Comparison of ENCODE assay signal across 12 cellular contexts in the genomic region with DNA sequence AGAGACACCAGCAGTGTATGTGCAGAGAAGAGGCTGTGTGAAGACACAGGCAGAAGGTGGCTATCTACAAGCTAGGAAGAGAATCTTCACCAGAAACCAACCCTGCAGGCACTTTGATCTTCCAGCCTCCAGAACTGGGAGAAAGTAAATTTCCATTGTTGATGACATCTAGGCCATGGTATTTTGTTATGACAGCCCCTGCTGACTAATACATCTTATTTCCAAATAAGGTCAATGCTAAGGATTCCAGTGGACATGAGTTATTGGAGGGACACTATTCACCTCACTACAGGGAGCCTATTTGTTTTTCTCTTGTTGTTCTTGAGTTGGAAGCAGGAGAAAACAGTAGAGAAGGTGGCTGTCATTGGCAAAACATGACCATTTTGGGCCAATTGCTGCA.
A peak's percentile ranks its signal among the peaks of the same experiment; 100 is the strongest.
DNase-seq lines count a peak whose midpoint lies in the region; TF ChIP-seq lines count a peak whose summit lies in the region.
"Had no signal": no experiment of that assay in that cellular context is flagged by ENCODE, and none has a peak within 500 bp of the region (broad histone marks: within the 10 kb centered on the region; RNA-seq: fewer than 3 reads in every experiment).

No MANE protein-coding gene starts in this region.

- H3K9me3 ChIP-seq in HEK293 (ENCODE audit: control insufficient read depth, insufficient read depth, low read depth, low read length) (no peaks in the 10 kb centered on the region), prostate gland (no peaks in the 10 kb centered on the region), adrenal gland (replicated peaks in 1 of 3) (no peaks in the 10 kb centered on the region)
- H3K9me3 ChIP-seq: heart right ventricle had no signal

- H3K4me3 ChIP-seq in HEK293 (ENCODE audit: low read depth, low read length) (no peak overlapping the region), epithelial cell of proximal tubule (ENCODE audit: low read depth, low read length) (no peak overlapping the region), prostate gland (no peak overlapping the region), adrenal gland (no peak overlapping the region)
- H3K4me3 ChIP-seq: heart right ventricle had no signal

- no peaks in the 10 kb centered on the region for H3K36me3 ChIP-seq in HEK293 (ENCODE audit: control insufficient read depth in 2 of 2, insufficient read depth in 1 of 2, low read length in 2 of 2)
- no peaks in the 10 kb centered on the region for H3K36me3 ChIP-seq in prostate gland
- H3K36me3 ChIP-seq in adrenal gland (replicated peaks in 1 of 2): no peaks in the 10 kb centered on the region
- H3K36me3 ChIP-seq: heart right ventricle had no signal

- TF ChIP-seq CTCF in HEK293 (tag by site-specific recombination; IDR thresholded peaks at IDR 0.05) (no peak), epithelial cell of proximal tubule (conservative IDR thresholded peaks at IDR 0.05; ENCODE audit: low read depth, low read length) (no peak), prostate gland (IDR thresholded peaks at IDR 0.05) (no peak), adrenal gland (IDR thresholded peaks at IDR 0.05) (no peak)

- intact Hi-C loops in prostate gland (cut with DNase I) (no loop called here), adrenal gland (cut with DNase I) (no loop called here)

- POLR2A ChIA-PET in HEK293 (lab: Yijun Ruan, JAX): no interaction called here

- no peaks in the 10 kb centered on the region for H3K4me1 ChIP-seq in HEK293 (ENCODE audit: control insufficient read depth, insufficient read depth, low read length)
- no peaks in the 10 kb centered on the region for H3K4me1 ChIP-seq in prostate gland (replicated peaks)
- no peaks in the 10 kb centered on the region for H3K4me1 ChIP-seq in adrenal gland (replicated peaks in 1 of 2)

- H3K27ac ChIP-seq in HEK293 (ENCODE audit: extremely low read depth, low read depth, low read length) (no peak overlapping the region), prostate gland (no peak overlapping the region), adrenal gland (peak overlapping the region in 1 of 5 donors; percentile 3)
- H3K27ac ChIP-seq: heart right ventricle had no signal

- H3K27me3 ChIP-seq in prostate gland (replicated peaks; ENCODE audit: insufficient read depth) (no peaks in the 10 kb centered on the region), adrenal gland (no peaks in the 10 kb centered on the region)
- H3K27me3 ChIP-seq: heart right ventricle had no signal

- TF ChIP-seq POLR2A in prostate gland (IDR thresholded peaks at IDR 0.05) (no peak), adrenal gland (IDR thresholded peaks at IDR 0.05) (no peak)

- CTCF ChIA-PET in HEK293 (lab: Yijun Ruan, JAX): no interaction called here

- DNase-seq in SW 1271 (lab: John Stamatoyannopoulos, UW): peak; percentile 13 to 64
- DNase-seq in epithelial cell of proximal tubule (ENCODE audit: low read depth): peak; percentile 51
- peak; percentile 71 for DNase-seq in renal cortical epithelial cell (ENCODE audit: low read depth)
- DNase-seq in activated gamma-delta T cell (lab: John Stamatoyannopoulos, UW): no peak
- no peak for DNase-seq in prostate gland (ENCODE audit: low spot score)
- DNase-seq in adrenal gland: no peak
- DNase-seq: activated effector memory CD4-positive, alpha-beta T cell treated with Interleukin-2 at 50 U/mL for 16 hours; CD4-positive, alpha-beta memory T cell; effector memory CD4-positive, alpha-beta T cell; heart right ventricle; NCI-H1694 had no signal

TF ChIP-seq in HEK293, 187 proteins besides CTCF, POLR2A, EP300 and RAD21:
- TF ChIP-seq ZNF394 (tag by site-specific recombination; IDR thresholded peaks at IDR 0.05; ENCODE audit: borderline replicate concordance) (no peak), ZNF76 (tag by site-specific recombination; IDR thresholded peaks at IDR 0.05; ENCODE audit: borderline replicate concordance, low read depth) (no peak), ZFHX2 (tag by site-specific recombination; conservative IDR thresholded peaks at IDR 0.05) (no peak), KLF10 (tag by site-specific recombination; IDR thresholded peaks at IDR 0.05) (no peak), ZNF423 (tag by site-specific recombination; IDR thresholded peaks at IDR 0.05) (no peak), ZNF548 (tag by site-specific recombination; IDR thresholded peaks at IDR 0.05) (peak; percentile 75; the same call in 1 of the 2 replicates), SETDB1 (IDR thresholded peaks at IDR 0.05; ENCODE audit: insufficient read length, low read length) (peak; percentile 35), ZBTB17 (tag by site-specific recombination; IDR thresholded peaks at IDR 0.05) (no peak), YY2 (tag by site-specific recombination; IDR thresholded peaks at IDR 0.05) (no peak), PRDM1 (tag by site-specific recombination; IDR thresholded peaks at IDR 0.05) (0 out of 2 replicates have a peak, but pooled peaks have one; percentile 25), ZBTB21 (tag by site-specific recombination; IDR thresholded peaks at IDR 0.05) (0 out of 2 replicates have a peak, but pooled peaks have one; percentile 27), BCL11B (tag by site-specific recombination; IDR thresholded peaks at IDR 0.05; ENCODE audit: low read depth) (no peak), ZNF544 (tag by site-specific recombination; IDR thresholded peaks at IDR 0.05) (no peak), OVOL3 (tag by site-specific recombination; IDR thresholded peaks at IDR 0.05) (no peak), ZNF555 (tag by site-specific recombination; conservative IDR thresholded peaks at IDR 0.05) (no peak), ZNF335 (tag by site-specific recombination; conservative IDR thresholded peaks at IDR 0.05) (0 out of 2 replicates have a peak, but pooled peaks have one; percentile 27), ZNF654 (tag by site-specific recombination; IDR thresholded peaks at IDR 0.05; ENCODE audit: low read depth) (no peak), TRIM28 (IDR thresholded peaks at IDR 0.05; ENCODE audit: borderline replicate concordance, low read length) (no peak), ZFP3 (tag by site-specific recombination; IDR thresholded peaks at IDR 0.05; ENCODE audit: low read depth) (no peak), ZNF610 (tag by site-specific recombination; IDR thresholded peaks at IDR 0.05; ENCODE audit: borderline replicate concordance) (no peak), ZNF561 (tag by site-specific recombination; IDR thresholded peaks at IDR 0.05; ENCODE audit: borderline replicate concordance) (no peak)
- TF ChIP-seq, protein P1, sequence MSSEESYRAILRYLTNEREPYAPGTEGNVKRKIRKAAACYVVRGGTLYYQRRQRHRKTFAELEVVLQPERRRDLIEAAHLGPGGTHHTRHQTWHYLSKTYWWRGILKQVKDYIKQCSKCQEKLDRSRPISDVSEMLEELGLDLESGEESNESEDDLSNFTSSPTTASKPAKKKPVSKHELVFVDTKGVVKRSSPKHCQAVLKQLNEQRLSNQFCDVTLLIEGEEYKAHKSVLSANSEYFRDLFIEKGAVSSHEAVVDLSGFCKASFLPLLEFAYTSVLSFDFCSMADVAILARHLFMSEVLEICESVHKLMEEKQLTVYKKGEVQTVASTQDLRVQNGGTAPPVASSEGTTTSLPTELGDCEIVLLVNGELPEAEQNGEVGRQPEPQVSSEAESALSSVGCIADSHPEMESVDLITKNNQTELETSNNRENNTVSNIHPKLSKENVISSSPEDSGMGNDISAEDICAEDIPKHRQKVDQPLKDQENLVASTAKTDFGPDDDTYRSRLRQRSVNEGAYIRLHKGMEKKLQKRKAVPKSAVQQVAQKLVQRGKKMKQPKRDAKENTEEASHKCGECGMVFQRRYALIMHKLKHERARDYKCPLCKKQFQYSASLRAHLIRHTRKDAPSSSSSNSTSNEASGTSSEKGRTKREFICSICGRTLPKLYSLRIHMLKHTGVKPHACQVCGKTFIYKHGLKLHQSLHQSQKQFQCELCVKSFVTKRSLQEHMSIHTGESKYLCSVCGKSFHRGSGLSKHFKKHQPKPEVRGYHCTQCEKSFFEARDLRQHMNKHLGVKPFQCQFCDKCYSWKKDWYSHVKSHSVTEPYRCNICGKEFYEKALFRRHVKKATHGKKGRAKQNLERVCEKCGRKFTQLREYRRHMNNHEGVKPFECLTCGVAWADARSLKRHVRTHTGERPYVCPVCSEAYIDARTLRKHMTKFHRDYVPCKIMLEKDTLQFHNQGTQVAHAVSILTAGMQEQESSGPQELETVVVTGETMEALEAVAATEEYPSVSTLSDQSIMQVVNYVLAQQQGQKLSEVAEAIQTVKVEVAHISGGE (tag by site-specific recombination; conservative IDR thresholded peaks at IDR 0.05; ENCODE audit: low read depth): no peak
- TF ChIP-seq, protein P2, sequence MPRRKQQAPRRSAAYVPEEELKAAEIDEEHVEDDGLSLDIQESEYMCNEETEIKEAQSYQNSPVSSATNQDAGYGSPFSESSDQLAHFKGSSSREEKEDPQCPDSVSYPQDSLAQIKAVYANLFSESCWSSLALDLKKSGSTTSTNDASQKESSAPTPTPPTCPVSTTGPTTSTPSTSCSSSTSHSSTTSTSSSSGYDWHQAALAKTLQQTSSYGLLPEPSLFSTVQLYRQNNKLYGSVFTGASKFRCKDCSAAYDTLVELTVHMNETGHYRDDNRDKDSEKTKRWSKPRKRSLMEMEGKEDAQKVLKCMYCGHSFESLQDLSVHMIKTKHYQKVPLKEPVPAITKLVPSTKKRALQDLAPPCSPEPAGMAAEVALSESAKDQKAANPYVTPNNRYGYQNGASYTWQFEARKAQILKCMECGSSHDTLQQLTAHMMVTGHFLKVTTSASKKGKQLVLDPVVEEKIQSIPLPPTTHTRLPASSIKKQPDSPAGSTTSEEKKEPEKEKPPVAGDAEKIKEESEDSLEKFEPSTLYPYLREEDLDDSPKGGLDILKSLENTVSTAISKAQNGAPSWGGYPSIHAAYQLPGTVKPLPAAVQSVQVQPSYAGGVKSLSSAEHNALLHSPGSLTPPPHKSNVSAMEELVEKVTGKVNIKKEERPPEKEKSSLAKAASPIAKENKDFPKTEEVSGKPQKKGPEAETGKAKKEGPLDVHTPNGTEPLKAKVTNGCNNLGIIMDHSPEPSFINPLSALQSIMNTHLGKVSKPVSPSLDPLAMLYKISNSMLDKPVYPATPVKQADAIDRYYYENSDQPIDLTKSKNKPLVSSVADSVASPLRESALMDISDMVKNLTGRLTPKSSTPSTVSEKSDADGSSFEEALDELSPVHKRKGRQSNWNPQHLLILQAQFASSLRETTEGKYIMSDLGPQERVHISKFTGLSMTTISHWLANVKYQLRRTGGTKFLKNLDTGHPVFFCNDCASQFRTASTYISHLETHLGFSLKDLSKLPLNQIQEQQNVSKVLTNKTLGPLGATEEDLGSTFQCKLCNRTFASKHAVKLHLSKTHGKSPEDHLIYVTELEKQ (tag by site-specific recombination; IDR thresholded peaks at IDR 0.05; ENCODE audit: borderline replicate concordance): no peak

Comparison
In these comparisons a context has a peak if more than half of its experiments do, and no peak if none do; other contexts are left out.
1. DNase-seq: peak in SW 1271 (2 of 2), epithelial cell of proximal tubule (single experiment) and renal cortical epithelial cell (single experiment); none in activated gamma-delta T cell (single experiment), prostate gland (single experiment) and adrenal gland (0 of 7).